In the genomic region with DNA sequence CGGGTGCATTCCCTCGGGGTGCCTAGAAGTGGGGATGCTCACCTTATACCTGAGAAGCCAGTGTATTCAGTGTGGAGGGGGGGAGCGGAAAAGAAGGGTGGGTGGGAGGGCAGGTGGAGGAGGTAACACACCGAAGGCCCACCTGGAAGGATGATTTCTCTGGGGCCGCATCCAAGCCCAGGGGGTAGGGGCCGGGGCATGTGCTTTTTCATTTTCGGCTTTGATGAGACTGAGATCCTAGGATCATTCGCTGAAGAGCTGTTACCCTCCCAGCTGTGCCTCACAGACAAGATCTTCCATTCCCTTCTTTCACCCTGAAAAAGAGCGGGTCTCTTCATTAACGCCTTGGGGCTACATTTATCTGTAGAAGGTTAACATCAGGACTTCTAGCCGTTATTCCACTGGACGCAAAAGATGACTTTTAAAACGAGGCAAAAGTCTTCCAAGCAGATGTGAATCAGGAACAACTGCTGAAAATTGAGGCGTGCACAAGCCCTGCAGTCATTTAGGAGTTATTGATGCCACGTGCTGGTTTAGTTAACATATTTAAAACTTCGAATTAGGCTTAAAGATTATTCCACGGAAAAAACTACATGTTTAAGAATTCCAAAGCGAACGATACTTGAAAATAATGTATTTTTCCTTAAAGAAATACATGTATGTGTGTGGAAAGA, we compare ENCODE assay signal across 8 cellular contexts. TPM values are rescaled to one million over a fixed set of nuclear protein-coding genes. Genes with fewer than 3 reads are reported as not detected.
DNase-seq lines count a peak whose midpoint lies in the region; ATAC-seq and TF ChIP-seq lines count a peak whose summit lies in the region.

No MANE protein-coding gene starts in this region.

- H3K27me3 ChIP-seq in BLaER1: peaks cover 31% of the 10 kb centered on the region
- H3K27me3 ChIP-seq in HUES6 (ENCODE audit: control insufficient read depth, insufficient read depth, low read length): peaks cover 42% of the 10 kb centered on the region
- peaks cover 8% of the 10 kb centered on the region for H3K27me3 ChIP-seq in colonic mucosa

- H3K4me1 ChIP-seq in BLaER1 (peaks cover 10% of the 10 kb centered on the region), HUES6 (ENCODE audit: control insufficient read depth, insufficient read depth, low read length) (peaks cover 22% of the 10 kb centered on the region), colonic mucosa (no peaks in the 10 kb centered on the region)

- 0 out of 2 replicates have a peak, but pooled peaks cover 5% of the 10 kb centered on the region for H4K20me1 ChIP-seq in BLaER1

- H3K4me1 Mint-ChIP-seq in nephron: peaks cover 18% of the 10 kb centered on the region

- H3K36me3 ChIP-seq in BLaER1: no peaks in the 10 kb centered on the region
- no peaks in the 10 kb centered on the region for H3K36me3 ChIP-seq in HUES6 (ENCODE audit: control insufficient read depth, insufficient read depth, low read length)
- no peaks in the 10 kb centered on the region for H3K36me3 ChIP-seq in colonic mucosa

- H3K27me3 Mint-ChIP-seq in nephron (ENCODE audit: low read depth): peaks cover 40% of the 10 kb centered on the region

- peak overlapping the region; percentile 78 to 87 (median 80) for H3K4me3 Mint-ChIP-seq in nephron

- DNase-seq in colonic mucosa (no peak), NK-92 (lab: John Stamatoyannopoulos, UW; ENCODE audit: unreplicated experiment) (no peak), NCI-H2029 (lab: John Stamatoyannopoulos, UW) (no peak)
- DNase-seq in stimulated activated CD4-positive, alpha-beta T cell treated with anti-CD3 and anti-CD28 coated beads, Interleukin-12 subunit alpha, Interleukin-12 subunit beta, amount 100 ng/mL, for 4 hours: no peak

- ATAC-seq in HG02973 (IDR thresholded peaks at IDR 0.05; ENCODE audit: unreplicated experiment): no peak

- no peaks in the 10 kb centered on the region for H3K9me3 ChIP-seq in BLaER1
- H3K9me3 ChIP-seq in HUES6 (ENCODE audit: control insufficient read depth, insufficient read depth, low read depth, low read length): no peaks in the 10 kb centered on the region
- no peaks in the 10 kb centered on the region for H3K9me3 ChIP-seq in colonic mucosa

- intact Hi-C loops in colonic mucosa (cut with DNase I): no loop called here

- no peak for TF ChIP-seq CTCF in colonic mucosa (IDR thresholded peaks at IDR 0.05)
- TF ChIP-seq CTCF in nephron (IDR thresholded peaks at IDR 0.05; ENCODE audit: unreplicated experiment in 3 of 3): no peak

- H3K36me3 Mint-ChIP-seq in nephron (ENCODE audit: low read depth): no peaks in the 10 kb centered on the region

- H3K4me3 ChIP-seq in BLaER1: peak overlapping the region; percentile 72
- H3K4me3 ChIP-seq in HUES6 (ENCODE audit: low read depth, low read length): peak overlapping the region; percentile 86
- H3K4me3 ChIP-seq in colonic mucosa: peak overlapping the region; percentile 70

- peak overlapping the region; percentile 98 for H3K4me2 ChIP-seq in BLaER1

- H3K9ac ChIP-seq in BLaER1 (no peak overlapping the region), HUES6 (ENCODE audit: low read length) (peak overlapping the region; percentile 87), colonic mucosa (ENCODE audit: low read depth in 2 of 2, low read length in 2 of 2) (no peak overlapping the region)

- H3K27ac ChIP-seq in BLaER1 (no peak overlapping the region), HUES6 (ENCODE audit: low read depth, low read length) (no peak overlapping the region), colonic mucosa (no peak overlapping the region)

- H3K27ac Mint-ChIP-seq in nephron: peak overlapping the region in 2 of 3 experiments; percentile 49 to 52

- no peaks in the 10 kb centered on the region for H3K9me3 Mint-ChIP-seq in nephron

RNA-seq across cellular contexts. Expression of a gene that starts 1.1 kb away (rescaled TPM):
- 100 to 1,000 TPM; 118 to 193 TPM for total RNA-seq in colonic mucosa
